In the genomic region with DNA sequence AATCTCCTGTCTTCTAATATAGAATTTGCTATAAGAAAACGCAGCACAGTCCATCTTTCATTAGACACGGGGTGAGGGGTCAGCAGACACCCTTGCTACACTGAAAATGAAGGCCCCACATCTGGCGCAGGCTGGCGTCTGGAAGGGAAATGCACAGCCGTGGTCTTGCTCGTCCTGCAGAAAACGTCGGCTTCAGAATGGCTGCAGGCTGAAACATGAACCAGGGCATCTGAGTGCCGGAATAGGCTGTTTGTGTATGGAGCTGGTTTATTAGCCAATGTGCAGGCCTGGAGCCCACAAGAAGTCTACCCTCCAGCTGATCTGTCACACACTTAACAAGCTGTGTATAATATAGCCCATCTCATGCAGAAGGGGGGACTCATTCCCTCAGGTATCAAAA, we compare ENCODE assay signal across 27 cellular contexts.
DNase-seq lines count a peak whose midpoint lies in the region; ATAC-seq and TF ChIP-seq lines count a peak whose summit lies in the region.
"Had no signal": no experiment of that assay in that cellular context is flagged by ENCODE, and none has a peak within 500 bp of the region (broad histone marks: within the 10 kb centered on the region; RNA-seq: fewer than 3 reads in every experiment).

No MANE protein-coding gene starts in this region.

- TF ChIP-seq CTCF in cardiac muscle cell (IDR thresholded peaks at IDR 0.05; ENCODE audit: low read depth, low read length), result no peak
- no peak for TF ChIP-seq CTCF in left ventricle myocardium inferior (IDR thresholded peaks at IDR 0.05; ENCODE audit: borderline replicate concordance)
- no peak for TF ChIP-seq CTCF in endodermal cell (conservative IDR thresholded peaks at IDR 0.05)
- TF ChIP-seq CTCF in neural progenitor cell (IDR thresholded peaks at IDR 0.05), result no peak

- peaks cover 2% of the 10 kb centered on the region for H3K36me3 Mint-ChIP-seq in endodermal cell (ENCODE audit: low read depth)
- H3K36me3 Mint-ChIP-seq in neural progenitor cell, result peaks cover 2% of the 10 kb centered on the region
- no peaks in the 10 kb centered on the region for H3K36me3 Mint-ChIP-seq in activated naive CD8-positive, alpha-beta T cell treated with anti-CD3 and anti-CD28 coated beads, Interleukin-2, amount 50 U/mL, for 24 hours (ENCODE audit: low read depth)
- H3K36me3 Mint-ChIP-seq: activated naive CD8-positive, alpha-beta T cell treated with anti-CD3 and anti-CD28 coated beads for 36 hours; naive thymus-derived CD4-positive, alpha-beta T cell; T-cell had no signal

- H3K9ac ChIP-seq in endodermal cell (ENCODE audit: extremely low read depth, low read length, poor library complexity, severe bottlenecking) (no peak overlapping the region), neural progenitor cell (no peak overlapping the region)

- WGBS in endodermal cell (ENCODE audit: insufficient coverage in 1 of 2, insufficient read length in 1 of 2), 2 experiments, result 91 to 92% methylated on average over 7 to 9 of the region's 9 CpGs

- H3K9me3 Mint-ChIP-seq in endodermal cell, result peaks cover 14% of the 10 kb centered on the region
- peaks cover 18% of the 10 kb centered on the region for H3K9me3 Mint-ChIP-seq in neural progenitor cell
- peaks cover 15% of the 10 kb centered on the region for H3K9me3 Mint-ChIP-seq in activated naive CD8-positive, alpha-beta T cell treated with anti-CD3 and anti-CD28 coated beads, Interleukin-2, amount 50 U/mL, for 24 hours

- DNase-seq in cardiac muscle cell (ENCODE audit: low read depth in 1 of 2, low spot score in 1 of 2) (no peak), left ventricle myocardium inferior (no peak), endodermal cell (no peak), neural progenitor cell (ENCODE audit: low spot score) (no peak), T-helper 1 cell (no peak), NCI-H1930 (lab: John Stamatoyannopoulos, UW) (no peak)
- DNase-seq in activated naive CD8-positive, alpha-beta T cell treated with anti-CD3 and anti-CD28 coated beads, Interleukin-2, amount 50 U/mL, for 24 hours, result no peak
- DNase-seq: activated CD4-positive, alpha-beta T cell treated with anti-CD3 and anti-CD28 coated beads, Interleukin-2, amount 50 U/mL, for 48 hours; activated CD8-positive, alpha-beta memory T cell treated with anti-CD3 and anti-CD28 coated beads, Interleukin-2, amount 50 U/mL, for 4 hours; activated naive CD8-positive, alpha-beta T cell treated with anti-CD3 and anti-CD28 coated beads for 36 hours; cerebellar nuclear complex; GOT3; head of caudate nucleus; left cardiac atrium; mesendoderm; naive thymus-derived CD4-positive, alpha-beta T cell; NCI-H1417 treated with DMSO at 0.1 percent for 48 hours; NCI-H2171 treated with DMSO at 0.1 percent for 48 hours; NCI-H82; stimulated activated CD4-positive, alpha-beta T cell treated with anti-CD3 and anti-CD28 coated beads, Interleukin-15, amount 100 ng/mL, for 24 hours; stomach; T-cell; transverse colon had no signal

- H3K4me1 ChIP-seq in cardiac muscle cell (ENCODE audit: low read depth), result peaks cover 7% of the 10 kb centered on the region
- peaks cover 8% of the 10 kb centered on the region for H3K4me1 ChIP-seq in left ventricle myocardium inferior
- no peaks in the 10 kb centered on the region for H3K4me1 ChIP-seq in endodermal cell (ENCODE audit: control insufficient read depth, insufficient read depth, low read length)
- H3K4me1 ChIP-seq in neural progenitor cell, result peaks cover 26% of the 10 kb centered on the region
- H3K4me1 ChIP-seq: A549, stomach, transverse colon had no signal

- H3K4me1 Mint-ChIP-seq in endodermal cell (peaks cover 6% of the 10 kb centered on the region), neural progenitor cell (peaks cover 41% of the 10 kb centered on the region)
- no peaks in the 10 kb centered on the region for H3K4me1 Mint-ChIP-seq in activated naive CD8-positive, alpha-beta T cell treated with anti-CD3 and anti-CD28 coated beads, Interleukin-2, amount 50 U/mL, for 24 hours
- H3K4me1 Mint-ChIP-seq: activated naive CD8-positive, alpha-beta T cell treated with anti-CD3 and anti-CD28 coated beads for 36 hours; activated T-helper 17 cell treated with anti-CD3 and anti-CD28 coated beads, Interleukin-2, amount 50 U/mL, for 72 hours; B cell; naive thymus-derived CD4-positive, alpha-beta T cell; T-cell had no signal

- no peaks in the 10 kb centered on the region for H4K20me1 ChIP-seq in neural progenitor cell (ENCODE audit: low read depth)

- H3K27me3 ChIP-seq in cardiac muscle cell, result no peaks in the 10 kb centered on the region
- H3K27me3 ChIP-seq in left ventricle myocardium inferior (ENCODE audit: low read depth), result peaks cover 18% of the 10 kb centered on the region
- H3K27me3 ChIP-seq in endodermal cell (ENCODE audit: control insufficient read depth, insufficient read depth, low read length, poor library complexity, severe bottlenecking), result no peaks in the 10 kb centered on the region
- no peaks in the 10 kb centered on the region for H3K27me3 ChIP-seq in neural progenitor cell
- H3K27me3 ChIP-seq: transverse colon had no signal

- H3K36me3 ChIP-seq in cardiac muscle cell, result no peaks in the 10 kb centered on the region
- no peaks in the 10 kb centered on the region for H3K36me3 ChIP-seq in left ventricle myocardium inferior
- no peaks in the 10 kb centered on the region for H3K36me3 ChIP-seq in endodermal cell (ENCODE audit: control insufficient read depth, insufficient read depth, low read length)
- H3K36me3 ChIP-seq in neural progenitor cell, result no peaks in the 10 kb centered on the region
- H3K36me3 ChIP-seq: stomach, transverse colon had no signal

- H3K79me2 ChIP-seq in neural progenitor cell (ENCODE audit: low read depth), result no peaks in the 10 kb centered on the region

- no peaks in the 10 kb centered on the region for H3F3A ChIP-seq in neural progenitor cell (ENCODE audit: low read depth)

- H3K9me3 ChIP-seq in cardiac muscle cell (ENCODE audit: low read depth) (no peaks in the 10 kb centered on the region), left ventricle myocardium inferior (replicated peaks) (peaks cover under 1% of the 10 kb centered on the region), endodermal cell (ENCODE audit: control insufficient read depth, low read length) (peaks cover 7% of the 10 kb centered on the region), neural progenitor cell (ENCODE audit: low read depth) (no peaks in the 10 kb centered on the region)
- H3K9me3 ChIP-seq: transverse colon had no signal

- H3K27me3 Mint-ChIP-seq in endodermal cell (ENCODE audit: insufficient read depth) (no peaks in the 10 kb centered on the region), neural progenitor cell (ENCODE audit: insufficient read depth, low read depth) (peaks cover 3% of the 10 kb centered on the region)
- peaks cover 2% of the 10 kb centered on the region for H3K27me3 Mint-ChIP-seq in activated naive CD8-positive, alpha-beta T cell treated with anti-CD3 and anti-CD28 coated beads, Interleukin-2, amount 50 U/mL, for 24 hours
- H3K27me3 Mint-ChIP-seq: activated naive CD8-positive, alpha-beta T cell treated with anti-CD3 and anti-CD28 coated beads for 36 hours; activated T-helper 17 cell treated with anti-CD3 and anti-CD28 coated beads, Interleukin-2, amount 50 U/mL, for 72 hours; B cell had no signal

- H2AFZ ChIP-seq in neural progenitor cell (replicated peaks), result peak overlapping the region; percentile 1

- ATAC-seq in activated naive CD8-positive, alpha-beta T cell treated with anti-CD3 and anti-CD28 coated beads, Interleukin-2, amount 50 U/mL, for 24 hours, result no peak
- ATAC-seq in HG02840 (IDR thresholded peaks at IDR 0.05; ENCODE audit: low FRiP score, unreplicated experiment), result no peak
- ATAC-seq: A549; activated T-helper 17 cell treated with anti-CD3 and anti-CD28 coated beads, Interleukin-2, amount 50 U/mL, for 72 hours; left cardiac atrium; naive thymus-derived CD4-positive, alpha-beta T cell; T-cell had no signal

- no peak overlapping the region for H3K4me2 ChIP-seq in neural progenitor cell
- H3K4me2 ChIP-seq: A549 had no signal

- H3K4me3 Mint-ChIP-seq in endodermal cell (no peak overlapping the region), neural progenitor cell (no peak overlapping the region)
- H3K4me3 Mint-ChIP-seq in activated naive CD8-positive, alpha-beta T cell treated with anti-CD3 and anti-CD28 coated beads, Interleukin-2, amount 50 U/mL, for 24 hours, result no peak overlapping the region
- H3K4me3 Mint-ChIP-seq: activated naive CD8-positive, alpha-beta T cell treated with anti-CD3 and anti-CD28 coated beads for 36 hours; activated T-helper 17 cell treated with anti-CD3 and anti-CD28 coated beads, Interleukin-2, amount 50 U/mL, for 72 hours; B cell; naive thymus-derived CD4-positive, alpha-beta T cell; T-cell had no signal

- H3K27ac ChIP-seq in cardiac muscle cell (peak overlapping the region; percentile 65), left ventricle myocardium inferior (replicated peaks) (no peak overlapping the region), endodermal cell (ENCODE audit: low read depth, low read length) (peak overlapping the region; percentile 82), neural progenitor cell (no peak overlapping the region)
- H3K27ac ChIP-seq: A549, stomach had no signal

- intact Hi-C loops in left ventricle myocardium inferior (cut with micrococcal nuclease), result no loop called here

- H3K4me3 ChIP-seq in cardiac muscle cell (no peak overlapping the region), left ventricle myocardium inferior (no peak overlapping the region), endodermal cell (ENCODE audit: low read length) (no peak overlapping the region), neural progenitor cell (no peak overlapping the region)
- H3K4me3 ChIP-seq: A549, stomach, transverse colon had no signal

- no peak overlapping the region for H3K27ac Mint-ChIP-seq in endodermal cell
- H3K27ac Mint-ChIP-seq in neural progenitor cell, result peak overlapping the region; percentile 50
- H3K27ac Mint-ChIP-seq in activated naive CD8-positive, alpha-beta T cell treated with anti-CD3 and anti-CD28 coated beads, Interleukin-2, amount 50 U/mL, for 24 hours, result no peak overlapping the region
- H3K27ac Mint-ChIP-seq: activated naive CD8-positive, alpha-beta T cell treated with anti-CD3 and anti-CD28 coated beads for 36 hours; activated T-helper 17 cell treated with anti-CD3 and anti-CD28 coated beads, Interleukin-2, amount 50 U/mL, for 72 hours; B cell; naive thymus-derived CD4-positive, alpha-beta T cell; T-cell had no signal

Comparison
In these comparisons a context has a peak if more than half of its experiments do, and no peak if none do; other contexts are left out.
1. H3K27ac ChIP-seq: peak in cardiac muscle cell (single experiment) and endodermal cell (single experiment); none in left ventricle myocardium inferior (single experiment) and neural progenitor cell (single experiment).